1 cellular context compared by ENCODE assay signal in the genomic region with DNA sequence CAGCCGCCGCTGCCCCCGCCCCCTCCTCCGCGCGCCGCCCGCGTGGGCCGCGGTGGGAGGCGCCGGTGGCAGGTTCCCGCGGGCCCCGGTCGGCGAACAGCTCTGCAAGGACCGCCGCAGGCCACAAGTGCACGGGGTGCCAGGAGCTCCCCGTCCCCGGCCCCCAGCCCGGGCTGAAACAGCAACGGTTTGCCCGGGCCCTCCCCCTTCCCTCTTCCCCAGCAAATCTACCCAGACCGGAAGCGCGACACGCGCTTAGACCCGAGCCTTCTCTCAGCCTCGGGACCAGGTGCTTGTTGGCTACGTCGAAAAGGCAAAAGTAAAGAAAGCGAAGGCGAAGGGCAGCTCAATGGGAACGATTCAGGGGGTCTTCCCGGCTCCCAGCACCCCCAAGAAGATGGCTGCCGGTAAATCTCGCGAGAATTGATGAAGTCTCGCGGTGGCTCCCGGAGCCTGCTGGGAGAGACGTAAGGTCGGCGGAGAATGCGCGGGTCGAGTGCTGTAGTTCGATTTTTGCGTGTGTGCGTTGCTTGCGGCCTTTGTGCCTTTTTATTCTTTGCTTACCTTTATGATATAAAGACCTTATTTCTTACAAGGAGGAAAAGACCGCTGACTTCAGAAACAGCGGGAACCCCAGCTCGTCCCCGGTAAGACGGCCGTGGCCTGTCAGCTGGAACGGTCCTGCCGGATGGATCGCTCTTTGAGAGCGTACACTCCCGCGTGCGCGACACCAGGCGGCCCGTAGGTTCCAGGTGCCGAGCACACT.
TF ChIP-seq lines count a peak whose summit lies in the region.

A gene with protein sequence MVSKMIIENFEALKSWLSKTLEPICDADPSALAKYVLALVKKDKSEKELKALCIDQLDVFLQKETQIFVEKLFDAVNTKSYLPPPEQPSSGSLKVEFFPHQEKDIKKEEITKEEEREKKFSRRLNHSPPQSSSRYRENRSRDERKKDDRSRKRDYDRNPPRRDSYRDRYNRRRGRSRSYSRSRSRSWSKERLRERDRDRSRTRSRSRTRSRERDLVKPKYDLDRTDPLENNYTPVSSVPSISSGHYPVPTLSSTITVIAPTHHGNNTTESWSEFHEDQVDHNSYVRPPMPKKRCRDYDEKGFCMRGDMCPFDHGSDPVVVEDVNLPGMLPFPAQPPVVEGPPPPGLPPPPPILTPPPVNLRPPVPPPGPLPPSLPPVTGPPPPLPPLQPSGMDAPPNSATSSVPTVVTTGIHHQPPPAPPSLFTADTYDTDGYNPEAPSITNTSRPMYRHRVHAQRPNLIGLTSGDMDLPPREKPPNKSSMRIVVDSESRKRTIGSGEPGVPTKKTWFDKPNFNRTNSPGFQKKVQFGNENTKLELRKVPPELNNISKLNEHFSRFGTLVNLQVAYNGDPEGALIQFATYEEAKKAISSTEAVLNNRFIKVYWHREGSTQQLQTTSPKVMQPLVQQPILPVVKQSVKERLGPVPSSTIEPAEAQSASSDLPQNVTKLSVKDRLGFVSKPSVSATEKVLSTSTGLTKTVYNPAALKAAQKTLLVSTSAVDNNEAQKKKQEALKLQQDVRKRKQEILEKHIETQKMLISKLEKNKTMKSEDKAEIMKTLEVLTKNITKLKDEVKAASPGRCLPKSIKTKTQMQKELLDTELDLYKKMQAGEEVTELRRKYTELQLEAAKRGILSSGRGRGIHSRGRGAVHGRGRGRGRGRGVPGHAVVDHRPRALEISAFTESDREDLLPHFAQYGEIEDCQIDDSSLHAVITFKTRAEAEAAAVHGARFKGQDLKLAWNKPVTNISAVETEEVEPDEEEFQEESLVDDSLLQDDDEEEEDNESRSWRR (minus strand): TSS at position 425 of the 766 bp plus-strand sequence. CDS start 481 bp downstream, outside the sequence.

TF ChIP-seq in SK-N-SH, 30 proteins besides CTCF, POLR2A, EP300 and RAD21 (continued from another document):
- TF ChIP-seq SIN3A (IDR thresholded peaks at IDR 0.05; ENCODE audit: borderline replicate concordance, low read depth, low read length) (peak; percentile 65; the same call in 1 of the 2 replicates), MEF2A (IDR thresholded peaks at IDR 0.05; ENCODE audit: borderline replicate concordance, low read depth) (no peak), JUND (IDR thresholded peaks at IDR 0.05) (no peak), ELF1 (IDR thresholded peaks at IDR 0.05) (peak; percentile 42; the same call in 1 of the 2 replicates), MXI1 (IDR thresholded peaks at IDR 0.05; ENCODE audit: low read depth, low read length) (peak; percentile 54; the same call in 1 of the 2 replicates), TAF1 (IDR thresholded peaks at IDR 0.05; ENCODE audit: borderline replicate concordance, low read depth, low read length) (peak; percentile 79), RFX5 (IDR thresholded peaks at IDR 0.05; ENCODE audit: low read length) (no peak), RCOR1 (IDR thresholded peaks at IDR 0.05; ENCODE audit: low read length) (0 out of 2 replicates have a peak, but pooled peaks have one; percentile 17), FOSL2 (IDR thresholded peaks at IDR 0.05; ENCODE audit: borderline replicate concordance, low read depth) (no peak), CHD2 (IDR thresholded peaks at IDR 0.05; ENCODE audit: low read length, partially characterized antibody) (peak; percentile 99)
- TF ChIP-seq, protein P1, sequence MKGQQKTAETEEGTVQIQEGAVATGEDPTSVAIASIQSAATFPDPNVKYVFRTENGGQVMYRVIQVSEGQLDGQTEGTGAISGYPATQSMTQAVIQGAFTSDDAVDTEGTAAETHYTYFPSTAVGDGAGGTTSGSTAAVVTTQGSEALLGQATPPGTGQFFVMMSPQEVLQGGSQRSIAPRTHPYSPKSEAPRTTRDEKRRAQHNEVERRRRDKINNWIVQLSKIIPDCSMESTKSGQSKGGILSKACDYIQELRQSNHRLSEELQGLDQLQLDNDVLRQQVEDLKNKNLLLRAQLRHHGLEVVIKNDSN (IDR thresholded peaks at IDR 0.05; ENCODE audit: borderline replicate concordance, low read depth): no peak
- TF ChIP-seq, protein P2, sequence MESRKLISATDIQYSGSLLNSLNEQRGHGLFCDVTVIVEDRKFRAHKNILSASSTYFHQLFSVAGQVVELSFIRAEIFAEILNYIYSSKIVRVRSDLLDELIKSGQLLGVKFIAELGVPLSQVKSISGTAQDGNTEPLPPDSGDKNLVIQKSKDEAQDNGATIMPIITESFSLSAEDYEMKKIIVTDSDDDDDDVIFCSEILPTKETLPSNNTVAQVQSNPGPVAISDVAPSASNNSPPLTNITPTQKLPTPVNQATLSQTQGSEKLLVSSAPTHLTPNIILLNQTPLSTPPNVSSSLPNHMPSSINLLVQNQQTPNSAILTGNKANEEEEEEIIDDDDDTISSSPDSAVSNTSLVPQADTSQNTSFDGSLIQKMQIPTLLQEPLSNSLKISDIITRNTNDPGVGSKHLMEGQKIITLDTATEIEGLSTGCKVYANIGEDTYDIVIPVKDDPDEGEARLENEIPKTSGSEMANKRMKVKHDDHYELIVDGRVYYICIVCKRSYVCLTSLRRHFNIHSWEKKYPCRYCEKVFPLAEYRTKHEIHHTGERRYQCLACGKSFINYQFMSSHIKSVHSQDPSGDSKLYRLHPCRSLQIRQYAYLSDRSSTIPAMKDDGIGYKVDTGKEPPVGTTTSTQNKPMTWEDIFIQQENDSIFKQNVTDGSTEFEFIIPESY (IDR thresholded peaks at IDR 0.05; ENCODE audit: borderline replicate concordance, low read depth): peak; percentile 99
- TF ChIP-seq, protein P3, sequence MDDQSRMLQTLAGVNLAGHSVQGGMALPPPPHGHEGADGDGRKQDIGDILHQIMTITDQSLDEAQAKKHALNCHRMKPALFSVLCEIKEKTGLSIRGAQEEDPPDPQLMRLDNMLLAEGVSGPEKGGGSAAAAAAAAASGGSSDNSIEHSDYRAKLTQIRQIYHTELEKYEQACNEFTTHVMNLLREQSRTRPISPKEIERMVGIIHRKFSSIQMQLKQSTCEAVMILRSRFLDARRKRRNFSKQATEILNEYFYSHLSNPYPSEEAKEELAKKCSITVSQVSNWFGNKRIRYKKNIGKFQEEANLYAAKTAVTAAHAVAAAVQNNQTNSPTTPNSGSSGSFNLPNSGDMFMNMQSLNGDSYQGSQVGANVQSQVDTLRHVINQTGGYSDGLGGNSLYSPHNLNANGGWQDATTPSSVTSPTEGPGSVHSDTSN (IDR thresholded peaks at IDR 0.05): no peak
- TF ChIP-seq, protein P4, sequence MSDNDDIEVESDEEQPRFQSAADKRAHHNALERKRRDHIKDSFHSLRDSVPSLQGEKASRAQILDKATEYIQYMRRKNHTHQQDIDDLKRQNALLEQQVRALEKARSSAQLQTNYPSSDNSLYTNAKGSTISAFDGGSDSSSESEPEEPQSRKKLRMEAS (IDR thresholded peaks at IDR 0.05; ENCODE audit: low read depth): peak; percentile 89
